Comparison of ENCODE assay signal across 22 cellular contexts in genomic region chrX:132443196-132443595, GRCh38.
"Had no signal": no experiment of that assay in that cellular context is flagged by ENCODE, and none has a peak within 500 bp of the region (broad histone marks: within the 10 kb centered on the region; RNA-seq: fewer than 3 reads in every experiment).

No MANE protein-coding gene starts in this region.

- H3K9me3 Mint-ChIP-seq: activated naive CD4-positive, alpha-beta T cell treated with anti-CD3 and anti-CD28 coated beads, Interleukin-2, amount 50 U/mL, for 24 hours; central memory CD8-positive, alpha-beta T cell had no signal

- ATAC-seq: activated CD4-positive, alpha-beta T cell treated with anti-CD3 and anti-CD28 coated beads for 36 hours; activated CD8-positive, alpha-beta T cell treated with anti-CD3 and anti-CD28 coated beads for 36 hours; K562; PC-3; T-cell had no signal

- H3K36me3 Mint-ChIP-seq: T-cell had no signal

- DNase-seq: activated CD4-positive, alpha-beta T cell treated with anti-CD3 and anti-CD28 coated beads for 36 hours; activated CD8-positive, alpha-beta memory T cell treated with anti-CD3 and anti-CD28 coated beads, Interleukin-2, amount 50 U/mL, for 4 hours; activated CD8-positive, alpha-beta T cell treated with anti-CD3 and anti-CD28 coated beads for 36 hours; activated effector memory CD4-positive, alpha-beta T cell treated with Interleukin-2 at 50 U/mL for 16 hours; activated naive CD4-positive, alpha-beta T cell; amygdala; Karpas-422; MM.1S; NCI-H1105; NCI-H1436; NCI-H1694 treated with DMSO at 0.1 percent for 48 hours; NCI-H2029 treated with DMSO at 0.1 percent for 48 hours; NCI-H510A treated with DMSO at 0.1 percent for 48 hours; PC-3; SHP77 treated with DMSO at 0.1 percent for 48 hours; T-cell; WERI-Rb-1 had no signal

- H3K36me3 ChIP-seq: WERI-Rb-1 had no signal

- H3K27ac ChIP-seq: WERI-Rb-1 had no signal

- H3K27me3 Mint-ChIP-seq: activated CD4-positive, alpha-beta T cell treated with anti-CD3 and anti-CD28 coated beads for 36 hours; activated CD8-positive, alpha-beta T cell treated with anti-CD3 and anti-CD28 coated beads for 36 hours; activated naive CD4-positive, alpha-beta T cell treated with anti-CD3 and anti-CD28 coated beads, Interleukin-2, amount 50 U/mL, for 24 hours; brain; central memory CD8-positive, alpha-beta T cell had no signal

- H3K27ac Mint-ChIP-seq: activated CD4-positive, alpha-beta T cell treated with anti-CD3 and anti-CD28 coated beads for 36 hours; activated CD8-positive, alpha-beta T cell treated with anti-CD3 and anti-CD28 coated beads for 36 hours; activated naive CD4-positive, alpha-beta T cell treated with anti-CD3 and anti-CD28 coated beads, Interleukin-2, amount 50 U/mL, for 24 hours; activated T-helper 1 cell treated with anti-CD3 and anti-CD28 coated beads, Interleukin-12 subunit alpha, Interleukin-12 subunit beta, Interleukin-2, Interleukin-4 antibody, amounts not matched to agents 30 ng/mL and 10 ng/mL and 1 ng/mL, durations not matched to agents 14 hours and 24 hours and 36 hours had no signal

- H3K4me3 ChIP-seq: K562 had no signal

- H3K4me3 Mint-ChIP-seq: activated CD4-positive, alpha-beta T cell treated with anti-CD3 and anti-CD28 coated beads for 36 hours; activated CD8-positive, alpha-beta T cell treated with anti-CD3 and anti-CD28 coated beads for 36 hours; activated naive CD4-positive, alpha-beta T cell treated with anti-CD3 and anti-CD28 coated beads, Interleukin-2, amount 50 U/mL, for 24 hours; activated T-helper 1 cell treated with anti-CD3 and anti-CD28 coated beads, Interleukin-12 subunit alpha, Interleukin-12 subunit beta, Interleukin-2, Interleukin-4 antibody, amounts not matched to agents 30 ng/mL and 10 ng/mL and 1 ng/mL, durations not matched to agents 14 hours and 24 hours and 36 hours; brain; central memory CD8-positive, alpha-beta T cell; T-cell had no signal
